ENCODE assay signal across 10 cellular contexts in the genomic region with DNA sequence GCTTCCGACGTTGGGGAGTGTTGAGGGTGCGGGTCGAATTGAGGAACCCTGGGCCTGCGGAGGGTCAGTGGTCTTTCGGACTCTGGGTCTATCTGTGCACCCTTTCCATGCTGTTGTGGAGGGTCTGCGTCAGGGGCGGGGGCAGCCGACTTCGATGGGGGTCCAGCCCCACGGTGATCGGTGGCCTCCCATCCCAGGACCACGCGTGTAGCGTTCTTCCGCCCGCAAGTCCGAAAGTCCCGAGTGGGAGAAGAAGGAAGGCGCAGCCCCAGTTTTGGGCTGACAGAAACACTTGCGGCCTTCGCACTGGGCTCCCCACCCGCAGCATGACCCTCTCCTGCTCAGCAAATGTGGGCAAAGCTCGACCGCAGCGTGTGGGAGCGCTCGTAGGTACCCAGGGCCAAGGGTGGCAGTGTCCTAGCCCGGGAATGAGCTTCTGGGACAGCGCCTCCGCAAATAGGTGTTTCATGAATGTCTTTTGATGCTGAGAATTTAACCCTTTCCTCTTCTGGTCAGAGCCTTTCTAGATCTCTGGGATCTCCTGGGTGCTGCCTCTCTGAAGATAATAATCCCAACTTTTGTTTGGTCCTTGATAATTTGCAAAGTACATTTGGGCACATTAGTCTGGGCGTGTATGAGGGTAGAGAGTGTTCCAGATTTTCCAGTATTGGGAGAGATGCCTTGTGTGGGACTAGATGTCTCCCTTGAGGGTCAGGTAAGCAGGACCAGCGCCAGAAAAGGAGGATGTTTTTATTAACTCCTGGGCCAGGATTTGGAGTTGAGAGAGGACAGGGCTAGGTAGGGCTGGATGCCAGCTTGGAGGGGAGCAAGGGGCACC. TPM values are rescaled to one million over a fixed set of nuclear protein-coding genes. Genes with fewer than 3 reads are reported as not detected.
DNase-seq lines count a peak whose midpoint lies in the region; ATAC-seq, FAIRE-seq and TF ChIP-seq lines count a peak whose summit lies in the region.
"Had no signal": no experiment of that assay in that cellular context is flagged by ENCODE, and none has a peak within 500 bp of the region (broad histone marks: within the 10 kb centered on the region; RNA-seq: fewer than 3 reads in every experiment).

No MANE protein-coding gene starts in this region.

- no peak for DNase-seq in T-helper 1 cell
- peak; percentile 79 for DNase-seq in SW480 (ENCODE audit: low spot score)
- DNase-seq in esophagus muscularis mucosa (ENCODE audit: extremely low spot score) = no peak
- DNase-seq in progenitor cell of endocrine pancreas (ENCODE audit: low spot score, unreplicated experiment) = no peak
- no peak for DNase-seq in frontal cortex (ENCODE audit: low spot score in 2 of 2)
- DNase-seq in ACHN = no peak
- DNase-seq: NCI-H1436 treated with DMSO at 0.1 percent for 48 hours had no signal

- H3K4me1 Mint-ChIP-seq in T-helper 1 cell treated with Interleukin-12 subunit alpha and Interleukin-12 subunit beta and Interleukin-4 antibody, amounts not matched to agents 30 μg/mL and 1 μg/mL, for 36 hours (ENCODE audit: low read depth) = peaks cover 27% of the 10 kb centered on the region
- H3K4me1 Mint-ChIP-seq in progenitor cell of endocrine pancreas (ENCODE audit: low read depth) = peaks cover 42% of the 10 kb centered on the region

- no peak for TF ChIP-seq EP300 in esophagus muscularis mucosa (IDR thresholded peaks at IDR 0.05)

- intact Hi-C loops in esophagus muscularis mucosa (cut with DNase I) = no loop called here

- TF ChIP-seq CTCF in esophagus muscularis mucosa (IDR thresholded peaks at IDR 0.05) (no peak), progenitor cell of endocrine pancreas (IDR thresholded peaks at IDR 0.05; ENCODE audit: unreplicated experiment) (no peak)

- H3K27ac ChIP-seq in esophagus muscularis mucosa (replicated peaks in 1 of 4) = no peak overlapping the region

- no peak for ATAC-seq in GM21528 (IDR thresholded peaks at IDR 0.05; ENCODE audit: low FRiP score, unreplicated experiment)

- 60% methylated on average over 24 of the region's 33 CpGs for WGBS in esophagus muscularis mucosa

- H3K36me3 ChIP-seq in esophagus muscularis mucosa = peaks cover 0 to under 1% (median 0%) of the 10 kb centered on the region in 4 donors

- H3K4me1 ChIP-seq in esophagus muscularis mucosa = peaks cover 55 to 66% (median 60%) of the 10 kb centered on the region in 4 donors

- H3K27me3 ChIP-seq in esophagus muscularis mucosa = peaks cover 0 to 72% (median 57%) of the 10 kb centered on the region in 4 donors

- peak overlapping the region; percentile 79 for H3K4me3 Mint-ChIP-seq in T-helper 1 cell treated with Interleukin-12 subunit alpha and Interleukin-12 subunit beta and Interleukin-4 antibody, amounts not matched to agents 30 μg/mL and 1 μg/mL, for 36 hours
- H3K4me3 Mint-ChIP-seq in progenitor cell of endocrine pancreas (ENCODE audit: low read depth) = peak overlapping the region; percentile 65

- H3K4me3 ChIP-seq in esophagus muscularis mucosa = peak overlapping the region; percentile 31 to 58 (median 58)

- no peaks in the 10 kb centered on the region for H3K9me3 Mint-ChIP-seq in T-helper 1 cell treated with Interleukin-12 subunit alpha and Interleukin-12 subunit beta and Interleukin-4 antibody, amounts not matched to agents 30 μg/mL and 1 μg/mL, for 36 hours
- no peaks in the 10 kb centered on the region for H3K9me3 Mint-ChIP-seq in progenitor cell of endocrine pancreas (ENCODE audit: low read depth)

- in situ Hi-C loops in ACHN (cut with HindIII; ENCODE audit: low pct_ligation_motif_present, low pct_unique_long_range_greater_than_20kb, low sequenced_read_pairs) = no loop called here

- H3K27ac Mint-ChIP-seq in T-helper 1 cell treated with Interleukin-12 subunit alpha and Interleukin-12 subunit beta and Interleukin-4 antibody, amounts not matched to agents 30 μg/mL and 1 μg/mL, for 36 hours = no peak overlapping the region
- H3K27ac Mint-ChIP-seq in progenitor cell of endocrine pancreas = no peak overlapping the region

- TF ChIP-seq POLR2A in esophagus muscularis mucosa (IDR thresholded peaks at IDR 0.05; ENCODE audit: low read depth) = no peak

- H3K27me3 Mint-ChIP-seq in T-helper 1 cell treated with Interleukin-12 subunit alpha and Interleukin-12 subunit beta and Interleukin-4 antibody, amounts not matched to agents 30 μg/mL and 1 μg/mL, for 36 hours (ENCODE audit: low read depth) = peaks cover 82% of the 10 kb centered on the region
- H3K27me3 Mint-ChIP-seq in progenitor cell of endocrine pancreas = peaks cover 69% of the 10 kb centered on the region

- FAIRE-seq in frontal cortex (lab: Jason Lieb, UNC) = no peak
- FAIRE-seq: A204.1 had no signal

- no peaks in the 10 kb centered on the region for H3K9me3 ChIP-seq in esophagus muscularis mucosa

- H3K36me3 Mint-ChIP-seq in T-helper 1 cell treated with Interleukin-12 subunit alpha and Interleukin-12 subunit beta and Interleukin-4 antibody, amounts not matched to agents 30 μg/mL and 1 μg/mL, for 36 hours (ENCODE audit: low read depth) = no peaks in the 10 kb centered on the region
- no peaks in the 10 kb centered on the region for H3K36me3 Mint-ChIP-seq in progenitor cell of endocrine pancreas (ENCODE audit: insufficient read depth)

RNA-seq across cellular contexts. Expression of a gene that starts 2.3 kb away (rescaled TPM):
- total RNA-seq in esophagus muscularis mucosa (10 to 100 TPM in 1 of 4 donors, 1 to 10 TPM in 3; 1.7 to 12.6 (median 7.5) TPM), progenitor cell of endocrine pancreas (6.2 and 6.5 TPM in 2 replicates), frontal cortex (4.1 TPM)

RNA-seq across cellular contexts. Expression of a gene that starts 26.4 kb away (rescaled TPM):
- total RNA-seq in esophagus muscularis mucosa = 1 to 10 TPM in 3 of 4 donors, under 1 TPM in 1; 0.66 to 3.6 (median 1.3) TPM
- total RNA-seq in progenitor cell of endocrine pancreas = 14.4 and 18.1 TPM in 2 replicates
- total RNA-seq in frontal cortex = 2.9 TPM

RNA-seq across cellular contexts. Expression of a gene that starts 32.6 kb away (rescaled TPM):
- total RNA-seq in esophagus muscularis mucosa = 10 to 100 TPM; 28.7 to 36.6 (median 32.2) TPM
- total RNA-seq in progenitor cell of endocrine pancreas = 27.4 and 28.9 TPM in 2 replicates
- total RNA-seq in frontal cortex = 29.8 TPM

RNA-seq across cellular contexts. Expression of a gene that starts 52.8 kb away (rescaled TPM):
- total RNA-seq in esophagus muscularis mucosa (not detected), progenitor cell of endocrine pancreas (4.4 and 5.1 TPM in 2 replicates), frontal cortex (9.4 TPM)
